Comparison of ENCODE assay signal across 8 cellular contexts in genomic region chr13:52454825-52455676, GRCh38. TPM values are rescaled to one million over a fixed set of nuclear protein-coding genes. Genes with fewer than 3 reads are reported as not detected.
DNase-seq lines count a peak whose midpoint lies in the region; ATAC-seq, FAIRE-seq and TF ChIP-seq lines count a peak whose summit lies in the region.

Gene CKAP2, plus strand, starts transcription at chr13:52455478. Its CDS starts 79 bp downstream, at chr13:52455557.

- H3K27ac ChIP-seq in HepG2 (ENCODE audit: extremely low read length, insufficient read depth, low read length), result peak within 1 kb of the TSS; percentile 89

- H3K79me2 ChIP-seq in HepG2 (ENCODE audit: insufficient read depth, low read length), result peaks cover 32% of the 10 kb centered on the region

- BruUV-seq in HepG2 (replicated peaks; lab: Mats Ljungman, UMichigan), result TSS peak; percentile 71

- ATAC-seq in GM19372 (IDR thresholded peaks at IDR 0.05; ENCODE audit: low read depth, unreplicated experiment), result peak; percentile 59
- ATAC-seq in HG03558 (IDR thresholded peaks at IDR 0.05; ENCODE audit: extremely low read depth, unreplicated experiment), result peak; percentile 55
- peak; percentile 91 for ATAC-seq in HepG2

- FAIRE-seq in HepG2 (lab: Jason Lieb, UNC), result peak; percentile 77

- intact Hi-C loops in HepG2 (cut with micrococcal nuclease; ENCODE audit: unreplicated experiment), result loop anchor here (5.0 to 10.0 kb wide), 2 partner anchors 200 to 352 kb away; partner anchors contain the start of gene SUGT1

- H3K27me3 ChIP-seq in HepG2 (ENCODE audit: control insufficient read depth in 1 of 2, insufficient read depth in 2 of 2, low read length in 2 of 2), result no peaks in the 10 kb centered on the region

- TF ChIP-seq EP300 in HepG2 (IDR thresholded peaks at IDR 0.05; ENCODE audit: low read depth in 2 of 2, low read length in 2 of 2) (peak in 1 of 2 experiments; percentile 52; a peak in 1 of 4 replicates), HepG2 (CRISPR knock-in tag; IDR thresholded peaks at IDR 0.05; ENCODE audit: borderline replicate concordance) (no peak)

- no peaks in the 10 kb centered on the region for H4K20me1 ChIP-seq in HepG2 (ENCODE audit: insufficient read depth, low read length)

- in situ Hi-C loops in HepG2 (cut with HindIII; ENCODE audit: extremely low pct_ligation_motif_present, low pct_unique_long_range_greater_than_20kb), result loop anchor here (10.0 to 25.0 kb wide), 2 partner anchors 110 to 443 kb away; partner anchors contain the start of genes ALG11, ATP7B and UTP14C

- H3K36me3 ChIP-seq in HepG2 (replicated peaks in 1 of 2; ENCODE audit: control insufficient read depth in 1 of 2, insufficient read depth in 2 of 2, low read length in 2 of 2), result peaks cover 0 to 12% of the 10 kb centered on the region in 2 experiments; a peak in 3 of 5 replicates

- peak; percentile 23 to 95 (median 84) for DNase-seq in C1 segment of cervical spinal cord (lab: John Stamatoyannopoulos, UW)
- DNase-seq in NCI-H748 treated with DMSO at 0.1 percent for 48 hours (lab: John Stamatoyannopoulos, UW), result peak; percentile 88
- peak; percentile 86 to 88 for DNase-seq in activated CD4-positive, alpha-beta T cell treated with anti-CD3 and anti-CD28 coated beads, Interleukin-2, amount 50 U/mL, for 24 hours (ENCODE audit: low read depth in 1 of 2, low spot score in 1 of 2)
- DNase-seq in dermis blood vessel endothelial cell, result peak; percentile 98
- peak; percentile 88 for DNase-seq in HepG2 (ENCODE audit: low spot score)
- DNase-seq in stimulated activated CD4-positive, alpha-beta T cell treated with anti-CD3 and anti-CD28 coated beads, Interleukin-4, amount 100 ng/mL, for 1 hour, result peak; percentile 93

- H3K9ac ChIP-seq in HepG2 (ENCODE audit: insufficient read depth, low read depth, low read length), result peak within 1 kb of the TSS; percentile 82

- POLR2A ChIA-PET in HepG2 (lab: Yijun Ruan, JAX), result no interaction called here

- H3K4me3 ChIP-seq in HepG2 (replicated peaks in 1 of 3; ENCODE audit: insufficient read depth in 1 of 3, low read depth in 2 of 3, low read length in 3 of 3), result peak within 1 kb of the TSS; percentile 59 to 86 (median 65)

- CTCF ChIA-PET in HepG2 (lab: Yijun Ruan, JAX; ENCODE audit: low intra/inter-chr PET ratio, low total read pairs), result no interaction called here

- TF ChIP-seq RAD21 in HepG2 (CRISPR knock-in tag; IDR thresholded peaks at IDR 0.05), result no peak

- peak within 1 kb of the TSS; percentile 75 for H2AFZ ChIP-seq in HepG2 (ENCODE audit: low read length)

- TF ChIP-seq CTCF in HepG2 (CRISPR knock-in tag; IDR thresholded peaks at IDR 0.05), result peak; percentile 37; the same call in 1 of the 2 replicates

- WGBS in HepG2 (ENCODE audit: low lambda C conversion rate), result under 1% methylated on average over 30 of the region's 56 CpGs

- H3K4me1 ChIP-seq in HepG2 (ENCODE audit: insufficient read depth, low read length), result peaks cover 50% of the 10 kb centered on the region

- peak within 1 kb of the TSS; percentile 91 for H3K4me2 ChIP-seq in HepG2 (ENCODE audit: low read depth, low read length)

- H3K9me3 ChIP-seq in HepG2 (ENCODE audit: low read length), result no peaks in the 10 kb centered on the region

- peak in 1 of 2 experiments; percentile 88; a peak in 2 of 4 replicates for TF ChIP-seq POLR2A in HepG2 (IDR thresholded peaks at IDR 0.05; ENCODE audit: insufficient read depth in 1 of 2, low read depth in 2 of 2, low read length in 2 of 2)

TF ChIP-seq in HepG2, 621 proteins besides CTCF, POLR2A, EP300 and RAD21 (continues in another document):
- no peak for TF ChIP-seq MTF2 (CRISPR knock-in tag; IDR thresholded peaks at IDR 0.05; ENCODE audit: borderline replicate concordance)
- no peak for TF ChIP-seq ZNF329 (CRISPR knock-in tag; IDR thresholded peaks at IDR 0.05; ENCODE audit: low read depth)
- TF ChIP-seq SNRNP70 (IDR thresholded peaks at IDR 0.05; ENCODE audit: low read depth, low read length), result no peak
- TF ChIP-seq, protein P1, sequence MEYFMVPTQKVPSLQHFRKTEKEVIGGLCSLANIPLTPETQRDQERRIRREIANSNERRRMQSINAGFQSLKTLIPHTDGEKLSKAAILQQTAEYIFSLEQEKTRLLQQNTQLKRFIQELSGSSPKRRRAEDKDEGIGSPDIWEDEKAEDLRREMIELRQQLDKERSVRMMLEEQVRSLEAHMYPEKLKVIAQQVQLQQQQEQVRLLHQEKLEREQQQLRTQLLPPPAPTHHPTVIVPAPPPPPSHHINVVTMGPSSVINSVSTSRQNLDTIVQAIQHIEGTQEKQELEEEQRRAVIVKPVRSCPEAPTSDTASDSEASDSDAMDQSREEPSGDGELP (IDR thresholded peaks at IDR 0.05; ENCODE audit: borderline replicate concordance, low read depth), result no peak
- TF ChIP-seq, protein P2, sequence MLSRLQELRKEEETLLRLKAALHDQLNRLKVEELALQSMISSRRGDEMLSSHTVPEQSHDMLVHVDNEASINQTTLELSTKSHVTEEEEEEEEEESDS (CRISPR knock-in tag; IDR thresholded peaks at IDR 0.05; ENCODE audit: borderline replicate concordance), result peak; percentile 20; the same call in 1 of the 2 replicates
- TF ChIP-seq, protein P3, sequence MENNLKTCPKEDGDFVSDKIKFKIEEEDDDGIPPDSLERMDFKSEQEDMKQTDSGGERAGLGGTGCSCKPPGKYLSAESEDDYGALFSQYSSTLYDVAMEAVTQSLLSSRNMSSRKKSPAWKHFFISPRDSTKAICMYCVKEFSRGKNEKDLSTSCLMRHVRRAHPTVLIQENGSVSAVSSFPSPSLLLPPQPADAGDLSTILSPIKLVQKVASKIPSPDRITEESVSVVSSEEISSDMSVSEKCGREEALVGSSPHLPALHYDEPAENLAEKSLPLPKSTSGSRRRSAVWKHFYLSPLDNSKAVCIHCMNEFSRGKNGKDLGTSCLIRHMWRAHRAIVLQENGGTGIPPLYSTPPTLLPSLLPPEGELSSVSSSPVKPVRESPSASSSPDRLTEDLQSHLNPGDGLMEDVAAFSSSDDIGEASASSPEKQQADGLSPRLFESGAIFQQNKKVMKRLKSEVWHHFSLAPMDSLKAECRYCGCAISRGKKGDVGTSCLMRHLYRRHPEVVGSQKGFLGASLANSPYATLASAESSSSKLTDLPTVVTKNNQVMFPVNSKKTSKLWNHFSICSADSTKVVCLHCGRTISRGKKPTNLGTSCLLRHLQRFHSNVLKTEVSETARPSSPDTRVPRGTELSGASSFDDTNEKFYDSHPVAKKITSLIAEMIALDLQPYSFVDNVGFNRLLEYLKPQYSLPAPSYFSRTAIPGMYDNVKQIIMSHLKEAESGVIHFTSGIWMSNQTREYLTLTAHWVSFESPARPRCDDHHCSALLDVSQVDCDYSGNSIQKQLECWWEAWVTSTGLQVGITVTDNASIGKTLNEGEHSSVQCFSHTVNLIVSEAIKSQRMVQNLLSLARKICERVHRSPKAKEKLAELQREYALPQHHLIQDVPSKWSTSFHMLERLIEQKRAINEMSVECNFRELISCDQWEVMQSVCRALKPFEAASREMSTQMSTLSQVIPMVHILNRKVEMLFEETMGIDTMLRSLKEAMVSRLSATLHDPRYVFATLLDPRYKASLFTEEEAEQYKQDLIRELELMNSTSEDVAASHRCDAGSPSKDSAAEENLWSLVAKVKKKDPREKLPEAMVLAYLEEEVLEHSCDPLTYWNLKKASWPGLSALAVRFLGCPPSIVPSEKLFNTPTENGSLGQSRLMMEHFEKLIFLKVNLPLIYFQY (CRISPR knock-in tag; IDR thresholded peaks at IDR 0.05; ENCODE audit: borderline replicate concordance), result no peak
- TF ChIP-seq, protein P4, sequence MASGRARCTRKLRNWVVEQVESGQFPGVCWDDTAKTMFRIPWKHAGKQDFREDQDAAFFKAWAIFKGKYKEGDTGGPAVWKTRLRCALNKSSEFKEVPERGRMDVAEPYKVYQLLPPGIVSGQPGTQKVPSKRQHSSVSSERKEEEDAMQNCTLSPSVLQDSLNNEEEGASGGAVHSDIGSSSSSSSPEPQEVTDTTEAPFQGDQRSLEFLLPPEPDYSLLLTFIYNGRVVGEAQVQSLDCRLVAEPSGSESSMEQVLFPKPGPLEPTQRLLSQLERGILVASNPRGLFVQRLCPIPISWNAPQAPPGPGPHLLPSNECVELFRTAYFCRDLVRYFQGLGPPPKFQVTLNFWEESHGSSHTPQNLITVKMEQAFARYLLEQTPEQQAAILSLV (CRISPR knock-in tag; IDR thresholded peaks at IDR 0.05; ENCODE audit: borderline replicate concordance), result 0 out of 2 replicates have a peak, but pooled peaks have one; percentile 2

RNA-seq across cellular contexts. Expression of gene CKAP2, which starts in this region (rescaled TPM):
- 18.9 and 71.8 TPM in 2 replicates for total RNA-seq in dermis blood vessel endothelial cell
- total RNA-seq in HepG2 (2016; rRNA removed; fragmentation: Illumina TruSeq; extraction: Trizol), result 40.3 and 72.3 TPM in 2 replicates
- 5.2 and 5.6 TPM in 2 replicates for total RNA-seq in HepG2 (2016; cell fraction: cytosol; rRNA removed; fragmentation: Illumina TruSeq; extraction: Trizol; ENCODE audit: low read depth)
- total RNA-seq in HepG2 (2016; cell fraction: insoluble cytoplasmic fraction; rRNA removed; fragmentation: Illumina TruSeq; extraction: Trizol), result 38.2 and 69.0 TPM in 2 replicates
- 15.4 and 19.6 TPM in 2 replicates for total RNA-seq in HepG2 (2016; cell fraction: membrane; rRNA removed; fragmentation: Illumina TruSeq; extraction: Trizol)
- total RNA-seq in HepG2 (2016; cell fraction: nucleus; rRNA removed; fragmentation: Illumina TruSeq; extraction: Trizol), result 36.5 and 37.2 TPM in 2 replicates
- 4.9 and 6.7 TPM in 2 replicates for polyA plus RNA-seq in HepG2 (2011; rRNA removed)
- polyA plus RNA-seq in HepG2 (2011; cell fraction: cytosol; rRNA removed), result 3.7 and 5.1 TPM in 2 replicates
- 5.0 and 5.6 TPM in 2 replicates for polyA plus RNA-seq in HepG2 (2011; cell fraction: nucleus; rRNA removed)
- polyA plus RNA-seq in HepG2 (2012), result 12.9 and 23.5 TPM in 2 replicates
- 2.6 and 3.1 TPM in 2 replicates for polyA plus RNA-seq in HepG2 (2016; cell fraction: cytosol; fragmentation: Illumina TruSeq; extraction: Trizol; ENCODE audit: low read depth)
- 77.0 and 80.7 TPM in 2 replicates for polyA plus RNA-seq in HepG2 (2016; cell fraction: insoluble cytoplasmic fraction; fragmentation: Illumina TruSeq; extraction: Trizol; ENCODE audit: low read depth)
- 8.4 TPM in 2 replicates for polyA plus RNA-seq in HepG2 (2016; cell fraction: membrane; fragmentation: Illumina TruSeq; extraction: Trizol; ENCODE audit: low read depth)
- polyA plus RNA-seq in HepG2 (2016; cell fraction: nucleus; fragmentation: Illumina TruSeq; extraction: Trizol; ENCODE audit: insufficient read depth, low read depth), result 50.3 and 52.7 TPM in 2 replicates
- 2.7 and 7.5 TPM in 2 replicates for polyA minus RNA-seq in HepG2 (2011; rRNA and poly(A)+ RNA removed; ENCODE audit: low replicate concordance)
- polyA minus RNA-seq in HepG2 (2011; cell fraction: cytosol; rRNA and poly(A)+ RNA removed), result 12.1 and 17.6 TPM in 2 replicates
- polyA minus RNA-seq in HepG2 (2011; cell fraction: nucleus; rRNA and poly(A)+ RNA removed), result 21.6 and 22.9 TPM in 2 replicates

Comparison
In these comparisons a context has a peak if more than half of its experiments do, and no peak if none do; other contexts are left out.
1. Peak in every context shown above with its lines: DNase-seq, ATAC-seq, H3K4me3 ChIP-seq and H3K27ac ChIP-seq.